In genomic region chr5:158679221-158679641, GRCh38 we compare ENCODE assay signal across 15 cellular contexts.
DNase-seq lines count a peak whose midpoint lies in the region; ATAC-seq and TF ChIP-seq lines count a peak whose summit lies in the region.
"Had no signal": no experiment of that assay in that cellular context is flagged by ENCODE, and none has a peak within 500 bp of the region (broad histone marks: within the 10 kb centered on the region; RNA-seq: fewer than 3 reads in every experiment).

No MANE protein-coding gene starts in this region.

- H3K27me3 ChIP-seq in WERI-Rb-1 (ENCODE audit: insufficient read depth, low read depth, severe bottlenecking) = peaks cover 9% of the 10 kb centered on the region
- H3K27me3 ChIP-seq: body of pancreas had no signal

- DNase-seq in WERI-Rb-1 (peak; percentile 82), NOMO-1 treated with dmso at 0.1 percent for 144 hours (lab: John Stamatoyannopoulos, UW; ENCODE audit: unreplicated experiment) (no peak), NCI-H446 (lab: John Stamatoyannopoulos, UW) (no peak)
- DNase-seq: activated CD4-positive, alpha-beta T cell treated with anti-CD3 and anti-CD28 coated beads for 4 hours; body of pancreas; immature natural killer cell; mammary epithelial cell; MV-4-11; NCI-H69 had no signal

- no peak overlapping the region for H3K27ac ChIP-seq in WERI-Rb-1
- H3K27ac ChIP-seq: body of pancreas, RWPE1 had no signal

- no peak overlapping the region for H3K4me3 ChIP-seq in WERI-Rb-1 (ENCODE audit: low read depth, low read length)
- H3K4me3 ChIP-seq: body of pancreas had no signal

- no peaks in the 10 kb centered on the region for H3K36me3 ChIP-seq in WERI-Rb-1

- ATAC-seq in GM18498 (IDR thresholded peaks at IDR 0.05; ENCODE audit: unreplicated experiment) (peak; percentile 81), GM19351 (IDR thresholded peaks at IDR 0.05; ENCODE audit: unreplicated experiment) (peak; percentile 66), HG02973 (IDR thresholded peaks at IDR 0.05; ENCODE audit: unreplicated experiment) (peak; percentile 83), HG03139 (IDR thresholded peaks at IDR 0.05; ENCODE audit: unreplicated experiment) (no peak)
- ATAC-seq: body of pancreas; natural killer cell treated with Interleukin-12 subunit alpha and Interleukin-12 subunit beta and Interleukin-15 and Interleukin-18, amount 100 ng/mL, for 72 hours had no signal

- TF ChIP-seq CTCF in WERI-Rb-1 (IDR thresholded peaks at IDR 0.05; ENCODE audit: low read depth, low read length) = no peak

- H3K9me3 ChIP-seq in WERI-Rb-1 (ENCODE audit: severe bottlenecking) = no peaks in the 10 kb centered on the region
- H3K9me3 ChIP-seq: body of pancreas had no signal
